ENCODE assay signal across 1 cellular context in genomic region chr11:60922906-60923305, GRCh38.
TF ChIP-seq lines count a peak whose summit lies in the region.

No MANE protein-coding gene starts in this region.

TF ChIP-seq in K562, 482 proteins besides CTCF, POLR2A, EP300 and RAD21:
- TF ChIP-seq SNRNP70 (optimal IDR thresholded peaks at IDR 0.05; ENCODE audit: low read depth, low read length): no peak
- no peak for TF ChIP-seq ZBTB34 (CRISPR knock-in tag; IDR thresholded peaks at IDR 0.05)
- no peak for TF ChIP-seq ZNF274 (IDR thresholded peaks at IDR 0.05; ENCODE audit: borderline replicate concordance, low read depth, low read length)
- no peak for TF ChIP-seq ZNF586 (CRISPR knock-in tag; conservative IDR thresholded peaks at IDR 0.05)
- no peak for TF ChIP-seq NCOA2 (IDR thresholded peaks at IDR 0.05; ENCODE audit: partially characterized antibody in 2 of 2)
- no peak for TF ChIP-seq NFIX (CRISPR knock-in tag; IDR thresholded peaks at IDR 0.05; ENCODE audit: low read depth)
- TF ChIP-seq MTA2 (IDR thresholded peaks at IDR 0.05; ENCODE audit: low read depth): no peak
- TF ChIP-seq SMARCC2 (IDR thresholded peaks at IDR 0.05; ENCODE audit: low read depth): no peak
- TF ChIP-seq ZNF695 (CRISPR knock-in tag; IDR thresholded peaks at IDR 0.05): no peak
- TF ChIP-seq ZNF584 (CRISPR knock-in tag; IDR thresholded peaks at IDR 0.05; ENCODE audit: low read depth): no peak
- TF ChIP-seq CREM (IDR thresholded peaks at IDR 0.05; ENCODE audit: low read depth): no peak
